Comparison of ENCODE assay signal across 20 cellular contexts in genomic region chr3:4140921-4141320, GRCh38.
DNase-seq lines count a peak whose midpoint lies in the region; ATAC-seq, FAIRE-seq and TF ChIP-seq lines count a peak whose summit lies in the region.
"Had no signal": no experiment of that assay in that cellular context is flagged by ENCODE, and none has a peak within 500 bp of the region (broad histone marks: within the 10 kb centered on the region; RNA-seq: fewer than 3 reads in every experiment).

No MANE protein-coding gene starts in this region.

- no peak for TF ChIP-seq POLR2A in HepG2 (IDR thresholded peaks at IDR 0.05; ENCODE audit: insufficient read depth in 1 of 2, low read depth in 2 of 2, low read length in 2 of 2)
- no peak for TF ChIP-seq POLR2A in right lobe of liver (IDR thresholded peaks at IDR 0.05)
- TF ChIP-seq POLR2A in body of pancreas (IDR thresholded peaks at IDR 0.05), result no peak

- H3K9me3 ChIP-seq in HepG2 (ENCODE audit: low read length), result no peaks in the 10 kb centered on the region
- H3K9me3 ChIP-seq in right lobe of liver, result no peaks in the 10 kb centered on the region
- no peaks in the 10 kb centered on the region for H3K9me3 ChIP-seq in body of pancreas
- H3K9me3 ChIP-seq: A549; BLaER1 treated with 17β-estradiol and CSF1 and Interleukin-3, amounts not matched to agents 10 nM and 100 nM; Caco-2 had no signal

- H3K79me2 ChIP-seq in HepG2 (ENCODE audit: insufficient read depth, low read length), result no peaks in the 10 kb centered on the region

- no peak overlapping the region for H3K4me2 ChIP-seq in HepG2 (ENCODE audit: low read depth, low read length)
- H3K4me2 ChIP-seq: A549; BLaER1 treated with 17β-estradiol and CSF1 and Interleukin-3, amounts not matched to agents 10 nM and 100 nM had no signal

- H3K27me3 ChIP-seq in HepG2 (ENCODE audit: control insufficient read depth in 1 of 2, insufficient read depth in 2 of 2, low read length in 2 of 2) (no peaks in the 10 kb centered on the region; a peak in 1 of 5 replicates), right lobe of liver (no peaks in the 10 kb centered on the region), body of pancreas (no peaks in the 10 kb centered on the region)
- H3K27me3 ChIP-seq: BLaER1 treated with 17β-estradiol and CSF1 and Interleukin-3, amounts not matched to agents 10 nM and 100 nM had no signal

- no peak overlapping the region for H3K9ac ChIP-seq in HepG2 (ENCODE audit: insufficient read depth, low read depth, low read length)
- H3K9ac ChIP-seq: BLaER1 treated with 17β-estradiol and CSF1 and Interleukin-3, amounts not matched to agents 10 nM and 100 nM had no signal

- ATAC-seq in HepG2 (peak; percentile 33; the same call in 1 of the 3 replicates), right lobe of liver (no peak), body of pancreas (no peak)
- ATAC-seq: A549; CD8-positive, alpha-beta T cell had no signal

- TF ChIP-seq CTCF in HepG2 (CRISPR knock-in tag; IDR thresholded peaks at IDR 0.05) (no peak), right lobe of liver (IDR thresholded peaks at IDR 0.05) (no peak), body of pancreas (IDR thresholded peaks at IDR 0.05) (no peak)

- DNase-seq in HepG2 (ENCODE audit: low spot score) (no peak), right lobe of liver (no peak), foreskin melanocyte (peak; percentile 82), iPS-NIHi11 (ENCODE audit: low spot score) (no peak), body of pancreas (no peak)
- DNase-seq: AML-193; Caco-2; Calu3; CD4-positive, alpha-beta T cell; CD8-positive, alpha-beta T cell; DMS79 treated with DMSO at 0.1 percent for 48 hours; GF-D8 had no signal

- TF ChIP-seq EP300 in HepG2 (IDR thresholded peaks at IDR 0.05; ENCODE audit: low read depth in 2 of 2, low read length in 2 of 2) (no peak), HepG2 (CRISPR knock-in tag; IDR thresholded peaks at IDR 0.05; ENCODE audit: borderline replicate concordance) (no peak)

- intact Hi-C loops in HepG2 (cut with micrococcal nuclease; ENCODE audit: unreplicated experiment), result no loop called here
- intact Hi-C loops in right lobe of liver (cut with DNase I), result no loop called here
- intact Hi-C loops in body of pancreas (cut with DNase I), result no loop called here

- no peak overlapping the region for H3K27ac ChIP-seq in HepG2 (ENCODE audit: extremely low read length, insufficient read depth, low read length)
- H3K27ac ChIP-seq in right lobe of liver, result no peak overlapping the region
- no peak overlapping the region for H3K27ac ChIP-seq in body of pancreas
- H3K27ac ChIP-seq: 22Rv1; A549; BLaER1 treated with 17β-estradiol and CSF1 and Interleukin-3, amounts not matched to agents 10 nM and 100 nM; C4-2B had no signal

- FAIRE-seq in HepG2 (lab: Jason Lieb, UNC), result no peak
- FAIRE-seq: A549, D721Med, G401.6, GM12891, GM19239 had no signal

- no peak overlapping the region; a peak in 1 of 6 replicates for H3K4me3 ChIP-seq in HepG2 (replicated peaks in 1 of 3; ENCODE audit: insufficient read depth in 1 of 3, low read depth in 2 of 3, low read length in 3 of 3)
- no peak overlapping the region for H3K4me3 ChIP-seq in right lobe of liver
- H3K4me3 ChIP-seq in body of pancreas, result no peak overlapping the region
- H3K4me3 ChIP-seq: A549; BLaER1 treated with 17β-estradiol and CSF1 and Interleukin-3, amounts not matched to agents 10 nM and 100 nM had no signal

- WGBS in HepG2 (ENCODE audit: low lambda C conversion rate), result 4% methylated on average over 1 of the region's 1 CpG
- WGBS in right lobe of liver (ENCODE audit: insufficient coverage, low coverage, low lambda C conversion rate, missing lambda C conversion rate), result 29% methylated on average over 1 of the region's 1 CpG
- WGBS in body of pancreas, 2 donors, result 9 to 15% methylated on average over 1 of the region's 1 CpG

- H3K36me3 ChIP-seq in HepG2 (replicated peaks in 1 of 2; ENCODE audit: control insufficient read depth in 1 of 2, insufficient read depth in 2 of 2, low read length in 2 of 2) (no peaks in the 10 kb centered on the region), right lobe of liver (no peaks in the 10 kb centered on the region), body of pancreas (replicated peaks in 1 of 2; ENCODE audit: insufficient read depth in 1 of 2, low read depth in 2 of 2) (no peaks in the 10 kb centered on the region)
- H3K36me3 ChIP-seq: BLaER1 treated with 17β-estradiol and CSF1 and Interleukin-3, amounts not matched to agents 10 nM and 100 nM had no signal

- no peak overlapping the region for H2AFZ ChIP-seq in HepG2 (ENCODE audit: low read length)

- no TSS peak for BruUV-seq in HepG2 (replicated peaks; lab: Mats Ljungman, UMichigan)

- in situ Hi-C loops in HepG2 (cut with HindIII; ENCODE audit: extremely low pct_ligation_motif_present, low pct_unique_long_range_greater_than_20kb), result no loop called here

- no peaks in the 10 kb centered on the region for H4K20me1 ChIP-seq in HepG2 (ENCODE audit: insufficient read depth, low read length)
- H4K20me1 ChIP-seq: BLaER1 treated with 17β-estradiol and CSF1 and Interleukin-3, amounts not matched to agents 10 nM and 100 nM had no signal

- no peak for TF ChIP-seq RAD21 in HepG2 (CRISPR knock-in tag; IDR thresholded peaks at IDR 0.05)

- POLR2A ChIA-PET in HepG2 (lab: Yijun Ruan, JAX), result no interaction called here

- CTCF ChIA-PET in HepG2 (lab: Yijun Ruan, JAX; ENCODE audit: low intra/inter-chr PET ratio, low total read pairs), result no interaction called here

- peaks cover 39% of the 10 kb centered on the region for H3K4me1 ChIP-seq in HepG2 (ENCODE audit: insufficient read depth, low read length)
- no peaks in the 10 kb centered on the region for H3K4me1 ChIP-seq in right lobe of liver
- H3K4me1 ChIP-seq in body of pancreas, result peaks cover 7% of the 10 kb centered on the region
- H3K4me1 ChIP-seq: BLaER1 treated with 17β-estradiol and CSF1 and Interleukin-3, amounts not matched to agents 10 nM and 100 nM had no signal

TF ChIP-seq in HepG2, 621 proteins besides CTCF, POLR2A, EP300 and RAD21:
- TF ChIP-seq PPARG (CRISPR knock-in tag; conservative IDR thresholded peaks at IDR 0.05), result 0 out of 2 replicates have a peak, but pooled peaks have one; percentile 19
- no peak for TF ChIP-seq ZSCAN29 (CRISPR knock-in tag; conservative IDR thresholded peaks at IDR 0.05)
